In genomic region chr11:46309669-46310288, GRCh38 we compare ENCODE assay signal across 10 cellular contexts. TPM values are rescaled to one million over a fixed set of nuclear protein-coding genes. Genes with fewer than 3 reads are reported as not detected.
DNase-seq lines count a peak whose midpoint lies in the region; ATAC-seq, FAIRE-seq and TF ChIP-seq lines count a peak whose summit lies in the region.
"Had no signal": no experiment of that assay in that cellular context is flagged by ENCODE, and none has a peak within 500 bp of the region (broad histone marks: within the 10 kb centered on the region; RNA-seq: fewer than 3 reads in every experiment).

No MANE protein-coding gene starts in this region.

- peaks cover 16% of the 10 kb centered on the region for H3K4me1 ChIP-seq in Caco-2
- H3K4me1 ChIP-seq in CD8-positive, alpha-beta T cell (ENCODE audit: insufficient read depth, low read length), result peaks cover 15% of the 10 kb centered on the region

- POLR2A ChIA-PET in Caco-2 (lab: Charles Lee), result no interaction called here
- POLR2A ChIA-PET in CD8-positive, alpha-beta T cell (lab: Charles Lee), result interaction anchor here (1.9 kb wide), 1 partner anchor 23 kb away, joined by 8 read pairs; no protein-coding TSS in a partner anchor

- H3K4me3 ChIP-seq in Caco-2 (ENCODE audit: low read depth, low read length) (no peak overlapping the region), bronchial epithelial cell (ENCODE audit: low read depth, low read length) (no peak overlapping the region)
- H3K4me3 ChIP-seq in CD8-positive, alpha-beta T cell (ENCODE audit: low read depth, low read length), result no peak overlapping the region

- H3K36me3 Mint-ChIP-seq in Caco-2 (ENCODE audit: insufficient read depth, unreplicated experiment), result peaks cover 39% of the 10 kb centered on the region
- no peaks in the 10 kb centered on the region for H3K36me3 Mint-ChIP-seq in CD8-positive, alpha-beta T cell

- BruUV-seq in Caco-2 (replicated peaks; lab: Mats Ljungman, UMichigan), result no TSS peak

- DNase-seq in Caco-2, result peak; percentile 35 to 60
- peak; percentile 68 for DNase-seq in M059J (ENCODE audit: low read depth)
- DNase-seq in bronchial epithelial cell (ENCODE audit: low read depth), result peak; percentile 38
- no peak for DNase-seq in germinal center (ENCODE audit: low spot score)
- no peak for DNase-seq in CD8-positive, alpha-beta T cell
- no peak for DNase-seq in stimulated activated CD4-positive, alpha-beta T cell treated with anti-CD3 and anti-CD28 coated beads, Interleukin-4, amount 100 ng/mL, for 4 hours
- DNase-seq in glomerular visceral epithelial cell (ENCODE audit: extremely low spot score), result no peak
- DNase-seq: DMS 273 treated with DMSO at 0.1 percent for 48 hours had no signal

- no peaks in the 10 kb centered on the region for H3K36me3 ChIP-seq in Caco-2 (ENCODE audit: control insufficient read depth, insufficient read depth, low read length)
- no peaks in the 10 kb centered on the region for H3K36me3 ChIP-seq in bronchial epithelial cell (ENCODE audit: control insufficient read depth, insufficient read depth, low read length)
- H3K36me3 ChIP-seq in CD8-positive, alpha-beta T cell (ENCODE audit: insufficient read depth, low read length), result no peaks in the 10 kb centered on the region

- H3K4me3 Mint-ChIP-seq in Caco-2 (ENCODE audit: unreplicated experiment), result no peak overlapping the region
- no peak overlapping the region for H3K4me3 Mint-ChIP-seq in CD8-positive, alpha-beta T cell
- H3K4me3 Mint-ChIP-seq: neural crest cell had no signal

- peak; percentile 57 for ATAC-seq in GM21390 (IDR thresholded peaks at IDR 0.05; ENCODE audit: unreplicated experiment)
- no peak for ATAC-seq in CD8-positive, alpha-beta T cell

- FAIRE-seq in bronchial epithelial cell (lab: Jason Lieb, UNC), result no peak

- no peaks in the 10 kb centered on the region for H3K9me3 Mint-ChIP-seq in Caco-2 (ENCODE audit: unreplicated experiment)
- no peaks in the 10 kb centered on the region for H3K9me3 Mint-ChIP-seq in CD8-positive, alpha-beta T cell
- H3K9me3 Mint-ChIP-seq: neural crest cell had no signal

- H3K4me1 Mint-ChIP-seq in Caco-2 (ENCODE audit: low read depth, unreplicated experiment), result peaks cover 27% of the 10 kb centered on the region
- H3K4me1 Mint-ChIP-seq in CD8-positive, alpha-beta T cell (ENCODE audit: low read depth), result peaks cover 11% of the 10 kb centered on the region

- CTCF ChIA-PET in Caco-2 (lab: Charles Lee), result interaction anchor here (0.6 to 12.6 kb wide), 6 partner anchors 10 to 69 kb away, joined by 3 to 181 read pairs (median 4); no protein-coding TSS in a partner anchor
- CTCF ChIA-PET in CD8-positive, alpha-beta T cell (lab: Charles Lee), result interaction anchor here (1.0 to 14.2 kb wide), 15 partner anchors 8 to 345 kb away, joined by 3 to 307 read pairs (median 5); no protein-coding TSS in a partner anchor

- no peaks in the 10 kb centered on the region for H3K27me3 Mint-ChIP-seq in Caco-2 (ENCODE audit: insufficient read depth, unreplicated experiment)
- H3K27me3 Mint-ChIP-seq in CD8-positive, alpha-beta T cell (ENCODE audit: low read depth), result no peaks in the 10 kb centered on the region

- peak overlapping the region; percentile 17 for H3K27ac Mint-ChIP-seq in Caco-2 (ENCODE audit: unreplicated experiment)
- H3K27ac Mint-ChIP-seq in CD8-positive, alpha-beta T cell, result no peak overlapping the region

- H3K27ac ChIP-seq in CD8-positive, alpha-beta T cell (ENCODE audit: low read depth, low read length), result no peak overlapping the region

- intact Hi-C loops in Caco-2 (cut with micrococcal nuclease; ENCODE audit: unreplicated experiment), result loop anchor here (10.0 kb wide), 1 partner anchor 185 kb away; the partner anchor contains the start of gene PHF21A
- intact Hi-C loops in CD8-positive, alpha-beta T cell (cut with DNase I, micrococcal nuclease), result loop anchor here in 1 of 2 experiments (2.0 kb wide), 1 partner anchor 345 kb away; no protein-coding TSS in a partner anchor

- no peak for TF ChIP-seq CTCF in Caco-2 (IDR thresholded peaks at IDR 0.05; ENCODE audit: insufficient read depth in 1 of 2, low read depth in 1 of 2, low read length in 1 of 2, severe bottlenecking in 1 of 2, unreplicated experiment in 1 of 2)
- no peak for TF ChIP-seq CTCF in bronchial epithelial cell (IDR thresholded peaks at IDR 0.05; ENCODE audit: insufficient read depth, low read length, severe bottlenecking)
- TF ChIP-seq CTCF in CD8-positive, alpha-beta T cell (IDR thresholded peaks at IDR 0.05), result no peak

- H3K27me3 ChIP-seq in Caco-2 (replicated peaks; ENCODE audit: control insufficient read depth, insufficient read depth, low read length) (no peaks in the 10 kb centered on the region), bronchial epithelial cell (ENCODE audit: control insufficient read depth, insufficient read depth, low read length) (no peaks in the 10 kb centered on the region)
- no peaks in the 10 kb centered on the region for H3K27me3 ChIP-seq in CD8-positive, alpha-beta T cell (ENCODE audit: insufficient read depth, low read length)

- no peaks in the 10 kb centered on the region for H3K9me3 ChIP-seq in Caco-2
- no peaks in the 10 kb centered on the region for H3K9me3 ChIP-seq in CD8-positive, alpha-beta T cell (ENCODE audit: low read length)

RNA-seq across cellular contexts. Expression of gene CREB3L1, which starts 32.3 kb away (rescaled TPM):
- total RNA-seq in Caco-2 (2022) (24.9 and 29.5 TPM in 2 replicates), bronchial epithelial cell (0.13 and 0.53 TPM in 2 replicates)
- 40.1 and 70.3 TPM in 2 replicates for total RNA-seq in M059J (2014; rRNA removed; shearing (Covaris generic))
- total RNA-seq in CD8-positive, alpha-beta T cell, result not detected

RNA-seq across cellular contexts. Expression of gene DGKZ, which starts 37.5 kb away (rescaled TPM):
- total RNA-seq in Caco-2 (2022) (59.3 and 59.5 TPM in 2 replicates), bronchial epithelial cell (30.5 and 35.2 TPM in 2 replicates)
- 38.4 and 73.4 TPM in 2 replicates for total RNA-seq in M059J (2014; rRNA removed; shearing (Covaris generic))
- total RNA-seq in CD8-positive, alpha-beta T cell, result 100 to 1,000 TPM; 131 to 135 TPM

Comparison
In these comparisons a context has a peak if more than half of its experiments do, and no peak if none do; other contexts are left out.
1. DNase-seq: peak in Caco-2 (2 of 2), M059J (single experiment) and bronchial epithelial cell (single experiment); none in germinal center (single experiment), CD8-positive, alpha-beta T cell (0 of 7), stimulated activated CD4-positive, alpha-beta T cell treated with anti-CD3 and anti-CD28 coated beads, Interleukin-4, amount 100 ng/mL, for 4 hours (0 of 2) and glomerular visceral epithelial cell (single experiment).
2. RNA of gene CREB3L1, which starts 32.3 kb away (total RNA-seq): 40.1 to 70.3 TPM in M059J and 24.9 to 29.5 TPM in Caco-2; 0.13 to 0.53 TPM in bronchial epithelial cell and not detected in CD8-positive, alpha-beta T cell; every median in the first group is over 10 times any median in the second.